Comparison of ENCODE assay signal across 12 cellular contexts in genomic region chr7:112056409-112056808, GRCh38.
A peak's percentile ranks its signal among the peaks of the same experiment; 100 is the strongest.
DNase-seq lines count a peak whose midpoint lies in the region; ATAC-seq and TF ChIP-seq lines count a peak whose summit lies in the region.
"Had no signal": no experiment of that assay in that cellular context is flagged by ENCODE, and none has a peak within 500 bp of the region (broad histone marks: within the 10 kb centered on the region; RNA-seq: fewer than 3 reads in every experiment).

No MANE protein-coding gene starts in this region.

- H3K27me3 Mint-ChIP-seq in MCF 10A (ENCODE audit: insufficient read depth, unreplicated experiment): no peaks in the 10 kb centered on the region

- H3K4me3 ChIP-seq in breast epithelium (no peak overlapping the region), astrocyte of the spinal cord (ENCODE audit: low read depth, low read length) (no peak overlapping the region)
- H3K4me3 ChIP-seq: thoracic aorta had no signal

- CTCF ChIA-PET in MCF 10A (lab: Yijun Ruan, JAX): interaction anchor here (0.6 to 1.9 kb wide), 5 partner anchors 22 to 147 kb away, joined by 3 to 6 read pairs (median 3); no protein-coding TSS in a partner anchor

- TF ChIP-seq CTCF in MCF 10A (IDR thresholded peaks at IDR 0.05; ENCODE audit: unreplicated experiment) (no peak), breast epithelium (IDR thresholded peaks at IDR 0.05) (no peak), astrocyte of the spinal cord (IDR thresholded peaks at IDR 0.05; ENCODE audit: low read depth, low read length) (no peak)

- H3K4me1 Mint-ChIP-seq in MCF 10A (ENCODE audit: insufficient read depth, unreplicated experiment): peaks cover 25% of the 10 kb centered on the region

- no peaks in the 10 kb centered on the region for H3K36me3 Mint-ChIP-seq in MCF 10A (ENCODE audit: insufficient read depth, unreplicated experiment)

- no peak overlapping the region for H3K27ac ChIP-seq in breast epithelium
- H3K27ac ChIP-seq: thoracic aorta had no signal

- H3K27ac Mint-ChIP-seq in MCF 10A (ENCODE audit: low read depth, unreplicated experiment): peak overlapping the region; percentile 97

- no peaks in the 10 kb centered on the region for H3K9me3 ChIP-seq in breast epithelium
- H3K9me3 ChIP-seq: thoracic aorta had no signal

- in situ Hi-C loops in astrocyte of the spinal cord (cut with HindIII; ENCODE audit: low sequenced_read_pairs): no loop called here

- ATAC-seq in HG03159 (IDR thresholded peaks at IDR 0.05; ENCODE audit: unreplicated experiment) (peak; percentile 65), GM19467 (IDR thresholded peaks at IDR 0.05; ENCODE audit: unreplicated experiment) (no peak), HG03439 (IDR thresholded peaks at IDR 0.05; ENCODE audit: unreplicated experiment) (no peak)

- intact Hi-C loops in MCF 10A (cut with micrococcal nuclease): no loop called here
- intact Hi-C loops in breast epithelium (cut with DNase I; ENCODE audit: low total_unique reads): no loop called here

- no peak overlapping the region for H3K4me3 Mint-ChIP-seq in MCF 10A (ENCODE audit: unreplicated experiment)

- DNase-seq in MCF 10A (ENCODE audit: unreplicated experiment) (peak; percentile 65), breast epithelium (ENCODE audit: low spot score in 2 of 2) (no peak), astrocyte of the spinal cord (ENCODE audit: low read depth, low spot score) (peak; percentile 10)
- DNase-seq in activated naive CD4-positive, alpha-beta T cell treated with anti-CD3 and anti-CD28 coated beads, Interleukin-2, amount 50 U/mL, for 16 hours: no peak
- no peak for DNase-seq in activated naive CD4-positive, alpha-beta T cell treated with Interleukin-2 at 50 U/mL for 16 hours
- DNase-seq: AML-193; effector CD8-positive, alpha-beta T cell; occipital lobe had no signal

- no peaks in the 10 kb centered on the region for H3K9me3 Mint-ChIP-seq in MCF 10A (ENCODE audit: unreplicated experiment)

- no peak for TF ChIP-seq POLR2A in breast epithelium (IDR thresholded peaks at IDR 0.05)

- H3K4me1 ChIP-seq in breast epithelium: no peaks in the 10 kb centered on the region

- H3K36me3 ChIP-seq in breast epithelium: no peaks in the 10 kb centered on the region
- H3K36me3 ChIP-seq: thoracic aorta had no signal

- H3K27me3 ChIP-seq in breast epithelium: no peaks in the 10 kb centered on the region

- POLR2A ChIA-PET in MCF 10A (lab: Yijun Ruan, JAX): interaction anchor here (0.7 to 1.6 kb wide), 8 partner anchors 9 to 149 kb away, joined by 3 to 7 read pairs (median 4); no protein-coding TSS in a partner anchor

- no TSS peak for BruUV-seq in MCF 10A (replicated peaks; lab: Mats Ljungman, UMichigan)

Comparison
In these comparisons a context has a peak if more than half of its experiments do, and no peak if none do; other contexts are left out.
1. DNase-seq: peak in MCF 10A (single experiment) and astrocyte of the spinal cord (single experiment); none in breast epithelium (0 of 2), activated naive CD4-positive, alpha-beta T cell treated with anti-CD3 and anti-CD28 coated beads, Interleukin-2, amount 50 U/mL, for 16 hours (single experiment) and activated naive CD4-positive, alpha-beta T cell treated with Interleukin-2 at 50 U/mL for 16 hours (single experiment).